27 cellular contexts compared by ENCODE assay signal in the genomic region with DNA sequence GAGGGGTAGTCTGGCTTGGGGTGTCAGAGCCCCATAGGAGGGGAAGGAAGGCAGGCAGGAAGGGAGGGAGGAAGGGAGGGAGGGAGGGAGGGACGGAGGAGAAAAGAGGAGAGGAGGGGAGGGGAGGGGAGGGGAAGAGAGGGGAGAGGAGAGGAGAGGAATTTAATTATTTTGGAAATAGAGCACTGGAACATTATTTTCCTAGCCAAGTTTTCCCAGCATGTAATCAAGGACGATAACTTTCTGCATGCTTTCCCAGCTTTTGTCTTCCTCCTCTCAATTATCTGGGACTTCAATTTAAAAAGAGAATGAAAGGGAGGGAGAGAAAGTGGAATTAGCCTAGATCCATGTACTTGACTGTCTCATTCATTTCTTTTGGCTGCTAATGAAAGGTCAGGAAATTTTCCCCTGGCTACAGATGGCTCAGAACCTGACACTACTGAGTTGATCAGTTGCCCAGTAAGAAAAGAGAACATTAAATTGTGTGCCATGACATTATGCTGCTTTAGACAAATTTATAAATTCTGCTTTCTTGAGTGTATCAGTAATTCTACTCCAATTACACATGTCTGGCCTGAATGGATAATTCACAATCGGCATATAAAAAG.
DNase-seq lines count a peak whose midpoint lies in the region; ATAC-seq, FAIRE-seq and TF ChIP-seq lines count a peak whose summit lies in the region.
"Had no signal": no experiment of that assay in that cellular context is flagged by ENCODE, and none has a peak within 500 bp of the region (broad histone marks: within the 10 kb centered on the region; RNA-seq: fewer than 3 reads in every experiment).

No MANE protein-coding gene starts in this region.

- H3K4me3 ChIP-seq in body of pancreas, result no peak overlapping the region
- H3K4me3 ChIP-seq: A549; BLaER1 treated with 17β-estradiol and CSF1 and Interleukin-3, amounts not matched to agents 10 nM and 100 nM; GM12878; GM23248; SJCRH30 had no signal

- peak; percentile 89 for FAIRE-seq in islet of Langerhans (lab: Jason Lieb, UNC)
- FAIRE-seq: A549, D721Med, GM12878 had no signal

- no peaks in the 10 kb centered on the region for H3K27me3 ChIP-seq in body of pancreas
- H3K27me3 ChIP-seq: BLaER1 treated with 17β-estradiol and CSF1 and Interleukin-3, amounts not matched to agents 10 nM and 100 nM; SJCRH30 had no signal

- peaks cover 71% of the 10 kb centered on the region for H3K4me1 ChIP-seq in body of pancreas

- H3K27ac ChIP-seq in body of pancreas, result peak overlapping the region in 3 of 4 donors; percentile 43 to 59 (median 55)
- H3K27ac ChIP-seq: A549; BLaER1 treated with 17β-estradiol and CSF1 and Interleukin-3, amounts not matched to agents 10 nM and 100 nM; GM23248; SJCRH30 had no signal

- no peaks in the 10 kb centered on the region for H3K36me3 ChIP-seq in body of pancreas (replicated peaks in 1 of 2; ENCODE audit: insufficient read depth in 1 of 2, low read depth in 2 of 2)
- H3K36me3 ChIP-seq: SJCRH30 had no signal

- TF ChIP-seq POLR2A in body of pancreas (IDR thresholded peaks at IDR 0.05), result no peak

- DNase-seq in DMS 273 treated with DMSO at 0.1 percent for 48 hours (lab: John Stamatoyannopoulos, UW), result peak; percentile 8
- peak; percentile 26 to 54 for DNase-seq in NCI-H446 (lab: John Stamatoyannopoulos, UW)
- no peak for DNase-seq in body of pancreas
- DNase-seq in activated gamma-delta T cell (lab: John Stamatoyannopoulos, UW), result no peak
- no peak for DNase-seq in posterior cingulate gyrus
- no peak for DNase-seq in activated T-cell treated with anti-CD3 and anti-CD28 coated beads, Interleukin-2, amount 50 U/mL, for 1 hour
- DNase-seq: AML-193; CD4-positive, alpha-beta T cell; GDM1; GM23248; H7; IMR-90; NCI-H1092; NCI-H1436; NCI-H187; NCI-H2171 treated with DMSO at 0.1 percent for 48 hours; NCI-H345; NCI-H524 treated with DMSO at 0.1 percent for 48 hours; NCI-H774; PC-3; SJCRH30 had no signal

- ATAC-seq in body of pancreas, result no peak
- ATAC-seq: A549, GM12878, PC-3, SK-N-SH treated with all-trans-retinoic acid at 6 μM for 48 hours had no signal

- H3K9me3 ChIP-seq in body of pancreas, result no peaks in the 10 kb centered on the region
- H3K9me3 ChIP-seq: A549; BLaER1 treated with 17β-estradiol and CSF1 and Interleukin-3, amounts not matched to agents 10 nM and 100 nM; SJCRH30 had no signal

- WGBS in body of pancreas, 2 donors, result 31 to 44% methylated on average over 2 to 3 of the region's 3 CpGs

- no peak for TF ChIP-seq CTCF in body of pancreas (IDR thresholded peaks at IDR 0.05)

- intact Hi-C loops in body of pancreas (cut with DNase I) (no loop called here), posterior cingulate gyrus (cut with DNase I) (no loop called here)

Comparison
In these comparisons a context has a peak if more than half of its experiments do, and no peak if none do; other contexts are left out.
1. DNase-seq: peak in DMS 273 treated with DMSO at 0.1 percent for 48 hours (single experiment) and NCI-H446 (2 of 2); none in body of pancreas (0 of 4), activated gamma-delta T cell (single experiment), posterior cingulate gyrus (0 of 10) and activated T-cell treated with anti-CD3 and anti-CD28 coated beads, Interleukin-2, amount 50 U/mL, for 1 hour (single experiment).